ENCODE assay signal across 8 cellular contexts in the genomic region with DNA sequence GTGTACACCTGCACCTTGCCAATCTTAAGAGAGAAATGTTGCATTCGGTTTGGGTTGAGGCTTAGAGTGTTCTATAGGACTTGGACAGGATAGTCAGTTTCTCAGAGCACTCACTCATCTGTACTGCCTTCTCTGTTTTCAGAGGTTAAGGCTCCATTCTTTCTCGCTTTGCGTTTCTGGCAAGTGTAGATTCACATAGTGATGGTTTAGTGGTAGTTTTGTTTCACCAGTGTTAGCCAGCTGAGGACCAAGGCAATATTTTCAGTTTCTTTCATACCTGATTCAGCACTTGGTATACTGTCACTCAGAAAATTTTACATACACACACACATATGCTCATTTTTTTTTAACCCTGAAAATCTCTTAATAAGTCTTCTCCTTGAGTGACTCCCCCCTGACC. TPM values are rescaled to one million over a fixed set of nuclear protein-coding genes. Genes with fewer than 3 reads are reported as not detected.
DNase-seq lines count a peak whose midpoint lies in the region; ATAC-seq and TF ChIP-seq lines count a peak whose summit lies in the region.

No MANE protein-coding gene starts in this region.

- 49 to 57% (median 52%) methylated on average over 3 of the region's 3 CpGs for WGBS in psoas muscle, 3 donors

- H3K36me3 ChIP-seq in GM06990 (ENCODE audit: control insufficient read depth, insufficient read depth, low read length): peaks cover 21% of the 10 kb centered on the region
- H3K36me3 ChIP-seq in Peyer's patch: peaks cover 0 to 43% (median 0%) of the 10 kb centered on the region in 3 donors
- H3K36me3 ChIP-seq in psoas muscle (ENCODE audit: insufficient read depth in 1 of 2, low read depth in 1 of 2): peaks cover 3 to 42% of the 10 kb centered on the region in 2 donors

- ATAC-seq in psoas muscle: no peak
- ATAC-seq in GM21737 (IDR thresholded peaks at IDR 0.05; ENCODE audit: unreplicated experiment): no peak

- no peaks in the 10 kb centered on the region for H3K9me3 ChIP-seq in Peyer's patch
- no peaks in the 10 kb centered on the region for H3K9me3 ChIP-seq in psoas muscle

- H3K27me3 ChIP-seq in GM06990 (replicated peaks; ENCODE audit: control insufficient read depth, insufficient read depth, low read length): no peaks in the 10 kb centered on the region
- H3K27me3 ChIP-seq in Peyer's patch: no peaks in the 10 kb centered on the region
- no peaks in the 10 kb centered on the region for H3K27me3 ChIP-seq in psoas muscle (ENCODE audit: insufficient read depth in 3 of 3, low read length in 2 of 3)

- TF ChIP-seq POLR2A in Peyer's patch (IDR thresholded peaks at IDR 0.05): no peak

- intact Hi-C loops in psoas muscle (cut with DNase I): loop anchor here (5.0 kb wide), 3 partner anchors 35 to 50 kb away; a partner anchor contains a TSS

- DNase-seq in GM06990 (ENCODE audit: extremely low read depth, insufficient read length) (no peak), Peyer's patch (no peak), epithelial cell of esophagus (ENCODE audit: low read depth) (no peak), psoas muscle (no peak), NCI-H226 (no peak), NCI-H524 treated with DMSO at 0.1 percent for 48 hours (lab: John Stamatoyannopoulos, UW) (no peak), HCEC 1CT (no peak)

- TF ChIP-seq CTCF in GM06990 (IDR thresholded peaks at IDR 0.05; ENCODE audit: insufficient read depth, low read length, poor library complexity, severe bottlenecking) (no peak), Peyer's patch (IDR thresholded peaks at IDR 0.05) (no peak), epithelial cell of esophagus (IDR thresholded peaks at IDR 0.05; ENCODE audit: insufficient read depth, low read depth, low read length, missing control alignments) (no peak), psoas muscle (IDR thresholded peaks at IDR 0.05) (no peak)

- H3K27ac ChIP-seq in Peyer's patch (no peak overlapping the region), psoas muscle (peak overlapping the region; percentile 96)

- H3K4me1 ChIP-seq in Peyer's patch (peaks cover 0 to 13% (median 5%) of the 10 kb centered on the region in 4 donors), psoas muscle (peaks cover 26% of the 10 kb centered on the region)

- H3K4me3 ChIP-seq in GM06990 (replicated peaks; ENCODE audit: low read depth, low read length) (peak overlapping the region; percentile 96), Peyer's patch (peak overlapping the region in 3 of 4 donors; percentile 87 to 88 (median 88)), epithelial cell of esophagus (ENCODE audit: low read length) (peak overlapping the region; percentile 97), psoas muscle (peak overlapping the region; percentile 100)

RNA-seq across cellular contexts. Expression of a gene that starts 1.3 kb away (rescaled TPM):
- total RNA-seq in Peyer's patch: 10 to 100 TPM; 14.0 to 40.2 (median 22.5) TPM
- total RNA-seq in psoas muscle: 10 to 100 TPM; 18.1 to 28.0 (median 22.4) TPM
- polyA plus RNA-seq in psoas muscle: 10 to 100 TPM in 1 of 3 donors, 1 to 10 TPM in 2; 5.9 to 20.1 (median 5.9) TPM

RNA-seq across cellular contexts. Expression of a gene that starts 36.9 kb away (rescaled TPM):
- total RNA-seq in Peyer's patch (10 to 100 TPM; 16.5 to 22.0 (median 19.3) TPM), psoas muscle (1 to 10 TPM; 3.1 to 6.1 (median 4.3) TPM)
- polyA plus RNA-seq in psoas muscle: 1 to 10 TPM in 2 of 3 donors, under 1 TPM in 1; 0.87 to 4.7 (median 3.0) TPM

RNA-seq across cellular contexts. Expression of a gene that starts 38.5 kb away (rescaled TPM):
- 100 to 1,000 TPM; 113 to 153 (median 137) TPM for total RNA-seq in Peyer's patch
- total RNA-seq in psoas muscle: 10 to 100 TPM; 54.1 to 69.8 (median 62.8) TPM
- 10 to 100 TPM; 19.7 to 67.3 (median 25.6) TPM for polyA plus RNA-seq in psoas muscle

RNA-seq across cellular contexts. Expression of a gene that starts 48.2 kb away (rescaled TPM):
- 100 to 1,000 TPM; 228 to 274 (median 261) TPM for total RNA-seq in Peyer's patch
- total RNA-seq in psoas muscle: 100 to 1,000 TPM in 1 of 4 donors, 10 to 100 TPM in 3; 69.2 to 111 (median 81.6) TPM
- polyA plus RNA-seq in psoas muscle: 100 to 1,000 TPM in 1 of 3 donors, 10 to 100 TPM in 2; 72.5 to 115 (median 85.4) TPM
